Comparison of ENCODE assay signal across 18 cellular contexts in the genomic region with DNA sequence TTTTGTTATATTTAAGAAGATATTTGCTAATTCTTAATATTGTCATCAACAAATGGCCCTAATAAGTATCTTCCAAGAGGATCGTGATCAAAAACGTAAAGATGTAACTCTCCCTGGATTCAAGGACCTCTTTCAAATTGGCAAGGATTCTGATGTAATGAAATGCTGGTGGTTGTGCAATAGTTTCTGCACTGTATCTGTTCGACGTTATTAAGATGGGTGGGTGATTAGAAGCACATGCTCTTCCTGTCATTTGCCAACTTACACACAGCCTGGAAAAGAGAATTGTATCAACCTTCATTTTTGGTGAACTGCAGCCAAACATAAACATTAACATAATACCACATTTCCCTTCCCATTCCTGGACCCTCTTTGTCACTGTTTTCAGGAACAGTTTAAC. TPM values are rescaled to one million over a fixed set of nuclear protein-coding genes. Genes with fewer than 3 reads are reported as not detected.
DNase-seq lines count a peak whose midpoint lies in the region; ATAC-seq and TF ChIP-seq lines count a peak whose summit lies in the region.
"Had no signal": no experiment of that assay in that cellular context is flagged by ENCODE, and none has a peak within 500 bp of the region (broad histone marks: within the 10 kb centered on the region; RNA-seq: fewer than 3 reads in every experiment).

No MANE protein-coding gene starts in this region.

- H3K18ac ChIP-seq in IMR-90 (ENCODE audit: low read depth, low read length), result no peak overlapping the region

- DNase-seq in AG08395 (ENCODE audit: low spot score), result peak; percentile 35
- peak; percentile 66 for DNase-seq in IMR-90
- DNase-seq in SK-MEL-5 (ENCODE audit: low read depth, low spot score), result peak; percentile 59
- DNase-seq in fibroblast of the conjunctiva (ENCODE audit: low read depth), result peak; percentile 86
- DNase-seq in aorta, result no peak
- DNase-seq in Karpas-422, result no peak
- DNase-seq: activated B cell treated with CpG ODN at 0.5 μM for 24 hours; activated CD8-positive, alpha-beta memory T cell treated with anti-CD3 and anti-CD28 coated beads, Interleukin-2, amount 10 ng/mL, durations not matched to agents 7 days and 5 days; activated gamma-delta T cell; cortex of kidney; NCI-H1092; NCI-H2171 treated with DMSO at 0.1 percent for 48 hours; retina; stimulated activated CD4-positive, alpha-beta T cell treated with anti-CD3 and anti-CD28 coated beads, Interleukin-1b, Interleukin-23, amount 100 ng/mL, for 48 hours; testis had no signal

- no peak overlapping the region for H2AK9ac ChIP-seq in IMR-90 (replicated peaks; ENCODE audit: low read depth, low read length, poor library complexity)

- no peak overlapping the region for H3K23ac ChIP-seq in IMR-90 (ENCODE audit: low read depth, low read length)

- no peak for TF ChIP-seq CTCF in IMR-90 (conservative IDR thresholded peaks at IDR 0.05; ENCODE audit: low read depth, low read length)

- POLR2A ChIA-PET in IMR-90 (lab: Charles Lee; ENCODE audit: unreplicated experiment), result no interaction called here

- ATAC-seq in IMR-90 (ENCODE audit: low read depth), result no peak
- no peak for ATAC-seq in aorta (ENCODE audit: low FRiP score)
- ATAC-seq in HG03469 (IDR thresholded peaks at IDR 0.05; ENCODE audit: unreplicated experiment), result no peak
- no peak for ATAC-seq in HG02840 (IDR thresholded peaks at IDR 0.05; ENCODE audit: low FRiP score, unreplicated experiment)
- ATAC-seq: activated CD8-positive, alpha-beta memory T cell treated with anti-CD3 and anti-CD28 coated beads, Interleukin-2, amount 10 ng/mL, durations not matched to agents 7 days and 5 days had no signal

- no peak overlapping the region for H3K56ac ChIP-seq in IMR-90 (ENCODE audit: extremely low read depth, insufficient read depth, low read length)

- intact Hi-C loops in IMR-90 (cut with micrococcal nuclease) (no loop called here), aorta (cut with DNase I) (no loop called here)

- no peak overlapping the region for H2BK120ac ChIP-seq in IMR-90 (ENCODE audit: low read depth, low read length)

- H4K8ac ChIP-seq in IMR-90 (ENCODE audit: low read depth in 2 of 2, low read length in 2 of 2), result no peak overlapping the region

- H3K27me3 ChIP-seq in IMR-90 (ENCODE audit: control insufficient read depth, insufficient read depth, low read length) (no peaks in the 10 kb centered on the region), aorta (ENCODE audit: control insufficient read depth in 1 of 2, insufficient read depth in 2 of 2, low read length in 1 of 2) (no peaks in the 10 kb centered on the region), Karpas-422 (ENCODE audit: low read length) (no peaks in the 10 kb centered on the region)
- H3K27me3 ChIP-seq: testis had no signal

- peaks cover 23% of the 10 kb centered on the region for H3K4me1 ChIP-seq in IMR-90 (ENCODE audit: control insufficient read depth, insufficient read depth, low read length)
- H3K4me1 ChIP-seq in aorta (ENCODE audit: control insufficient read depth in 1 of 2, insufficient read depth in 2 of 2, low read length in 2 of 2), result no peaks in the 10 kb centered on the region
- H3K4me1 ChIP-seq in Karpas-422 (ENCODE audit: low read length), result no peaks in the 10 kb centered on the region
- H3K4me1 ChIP-seq: testis had no signal

- H3K4ac ChIP-seq in IMR-90 (ENCODE audit: low read depth, low read length), result no peak overlapping the region

- H3K9ac ChIP-seq in IMR-90 (ENCODE audit: low read depth, low read length) (no peak overlapping the region), Karpas-422 (ENCODE audit: low read length) (no peak overlapping the region)

- H2BK20ac ChIP-seq in IMR-90 (ENCODE audit: low read depth, low read length), result no peak overlapping the region

- no peak overlapping the region for H3K4me2 ChIP-seq in IMR-90 (ENCODE audit: low read depth, low read length)
- H3K4me2 ChIP-seq in Karpas-422 (ENCODE audit: low read depth, low read length, poor library complexity, severe bottlenecking), result no peak overlapping the region

- no peaks in the 10 kb centered on the region for H3K9me3 ChIP-seq in IMR-90 (ENCODE audit: control insufficient read depth, insufficient read depth, low read length)
- no peaks in the 10 kb centered on the region for H3K9me3 ChIP-seq in aorta (ENCODE audit: control insufficient read depth, low read length)
- no peaks in the 10 kb centered on the region for H3K9me3 ChIP-seq in Karpas-422 (ENCODE audit: low read length)
- H3K9me3 ChIP-seq: testis had no signal

- dilution Hi-C loops in IMR-90 (cut with HindIII; ENCODE audit: low sequenced_read_pairs, unreplicated experiment), result no loop called here

- CTCF ChIA-PET in IMR-90 (lab: Yijun Ruan, JAX), result no interaction called here

- H3K9me2 ChIP-seq in Karpas-422 (replicated peaks; ENCODE audit: insufficient read depth, low read length), result no peaks in the 10 kb centered on the region

- TF ChIP-seq RAD21 in IMR-90 (IDR thresholded peaks at IDR 0.05; ENCODE audit: low read length), result no peak

- H3K36me3 ChIP-seq in IMR-90 (ENCODE audit: control insufficient read depth, insufficient read depth, low read length) (no peaks in the 10 kb centered on the region), aorta (ENCODE audit: control insufficient read depth in 1 of 2, insufficient read depth in 2 of 2, low read length in 1 of 2) (no peaks in the 10 kb centered on the region), Karpas-422 (ENCODE audit: insufficient read depth, low read length) (no peaks in the 10 kb centered on the region)

- no peak overlapping the region for H2BK15ac ChIP-seq in IMR-90 (ENCODE audit: low read depth, low read length)

- H4K91ac ChIP-seq in IMR-90 (ENCODE audit: insufficient read depth, low read depth, low read length), result no peak overlapping the region

- no CpG with 5 or more reads among the region's 4 CpGs for whole genome bisulfite sequencing in IMR-90 (ENCODE audit: extremely low coverage in 2 of 2, insufficient read length in 1 of 2), 2 experiments
- 22 to 35% methylated on average over 4 of the region's 4 CpGs for WGBS in aorta, 2 donors

- H4K5ac ChIP-seq in IMR-90 (ENCODE audit: low read depth, low read length), result no peak overlapping the region

- no peak overlapping the region for H2BK5ac ChIP-seq in IMR-90 (ENCODE audit: low read depth, low read length, poor library complexity, severe bottlenecking)

- H3K79me1 ChIP-seq in IMR-90 (ENCODE audit: low read depth in 1 of 2, low read length in 2 of 2), result no peaks in the 10 kb centered on the region

- no peaks in the 10 kb centered on the region for H3K79me2 ChIP-seq in Karpas-422 (ENCODE audit: low read length)

- in situ Hi-C loops in IMR-90 (cut with MboI; ENCODE audit: low sequenced_read_pairs) (no loop called here), SK-MEL-5 (cut with HindIII; ENCODE audit: low pct_unique_long_range_greater_than_20kb, low sequenced_read_pairs) (no loop called here)

- no peak for TF ChIP-seq POLR2A in IMR-90 (IDR thresholded peaks at IDR 0.05; ENCODE audit: low read depth, low read length)

- BruUV-seq in IMR-90 (replicated peaks; lab: Mats Ljungman, UMichigan), result no TSS peak

- H3K4me3 ChIP-seq in IMR-90 (ENCODE audit: insufficient read depth, low read depth, low read length) (no peak overlapping the region), aorta (ENCODE audit: low read length in 2 of 2) (no peak overlapping the region), Karpas-422 (ENCODE audit: low read length) (no peak overlapping the region)
- H3K4me3 ChIP-seq: testis had no signal

- H3K9me1 ChIP-seq in IMR-90 (ENCODE audit: insufficient read depth, low read length), result peaks cover 10% of the 10 kb centered on the region

- H4K20me1 ChIP-seq in IMR-90 (ENCODE audit: insufficient read depth, low read length) (no peaks in the 10 kb centered on the region), Karpas-422 (ENCODE audit: insufficient read depth, low read depth, low read length) (no peaks in the 10 kb centered on the region)

- no peak overlapping the region for H3K14ac ChIP-seq in IMR-90 (replicated peaks; ENCODE audit: low read depth, low read length)

- H2AFZ ChIP-seq in IMR-90 (replicated peaks; ENCODE audit: low read length, poor library complexity), result no peak overlapping the region
- H2AFZ ChIP-seq in Karpas-422 (ENCODE audit: low read length), result no peak overlapping the region

- H2AK5ac ChIP-seq in IMR-90 (ENCODE audit: low read depth, low read length), result no peak overlapping the region

- H3K27ac ChIP-seq in IMR-90 (ENCODE audit: insufficient read depth, low read length) (no peak overlapping the region), aorta (ENCODE audit: low read depth in 1 of 2, low read length in 2 of 2) (no peak overlapping the region), Karpas-422 (ENCODE audit: low read length) (no peak overlapping the region)
- H3K27ac ChIP-seq: testis had no signal

TF ChIP-seq in IMR-90, 13 proteins besides CTCF, POLR2A, EP300 and RAD21:
- peak; percentile 96 for TF ChIP-seq CEBPB (IDR thresholded peaks at IDR 0.05; ENCODE audit: low read depth, low read length)
- no peak for TF ChIP-seq RFX5 (IDR thresholded peaks at IDR 0.05; ENCODE audit: low read depth, low read length)
- TF ChIP-seq CHD1 (IDR thresholded peaks at IDR 0.05; ENCODE audit: low read depth, low read length), result no peak
- no peak for TF ChIP-seq SMC3 (IDR thresholded peaks at IDR 0.05; ENCODE audit: low read depth, low read length)
- no peak for TF ChIP-seq MAFK (IDR thresholded peaks at IDR 0.05; ENCODE audit: low read depth, low read length)
- TF ChIP-seq MAZ (IDR thresholded peaks at IDR 0.05; ENCODE audit: borderline replicate concordance, low read depth, low read length), result no peak
TF ChIP-seq in IMR-90: peak in this region for 1.

RNA-seq across cellular contexts. Expression of gene FOXQ1, which starts 9.8 kb away (rescaled TPM):
- not detected in 2 replicates for total RNA-seq in IMR-90 (2012; rRNA removed)
- polyA plus RNA-seq in IMR-90 (2012; rRNA removed), result 0.09 TPM in 1 of 2 replicates, not detected in the other
- 0.02 and 0.07 TPM in 2 replicates for polyA plus RNA-seq in IMR-90 (2012; cell fraction: cytosol; rRNA removed)
- 0.11 and 0.12 TPM in 2 replicates for polyA plus RNA-seq in IMR-90 (2012; cell fraction: nucleus; rRNA removed; ENCODE audit: low replicate concordance)
- not detected in 2 replicates for total RNA-seq in SK-MEL-5 (2014; rRNA removed; shearing (Covaris generic))
- 0.08 TPM in 1 of 2 replicates, not detected in the other for polyA plus RNA-seq in SK-MEL-5 (2015; cell fraction: cytosol; rRNA removed)
- not detected in 2 replicates for polyA plus RNA-seq in SK-MEL-5 (2015; cell fraction: nucleus; rRNA removed)
- not detected for total RNA-seq in aorta
- polyA plus RNA-seq in aorta, result under 1 TPM in 1 of 2 donors, not detected in 1; 0.05 TPM
- total RNA-seq in Karpas-422 (2014; rRNA removed; shearing (Covaris generic); ENCODE audit: low replicate concordance), result not detected in 2 replicates
- total RNA-seq: activated B cell treated with CpG ODN at 0.5 μM for 24 hours; activated CD8-positive, alpha-beta memory T cell treated with anti-CD3 and anti-CD28 coated beads, Interleukin-2, amount 10 ng/mL, durations not matched to agents 7 days and 5 days; neural crest cell had no signal

Comparison
In these comparisons a context has a peak if more than half of its experiments do, and no peak if none do; other contexts are left out.
1. DNase-seq: peak in AG08395 (single experiment), IMR-90 (single experiment), SK-MEL-5 (single experiment) and fibroblast of the conjunctiva (single experiment); none in aorta (0 of 2) and Karpas-422 (single experiment).